In genomic region chrX:39613997-39614679, GRCh38 we compare ENCODE assay signal across 8 cellular contexts.
A peak's percentile ranks its signal among the peaks of the same experiment; 100 is the strongest.
DNase-seq lines count a peak whose midpoint lies in the region; ATAC-seq and TF ChIP-seq lines count a peak whose summit lies in the region.

No MANE protein-coding gene starts in this region.

- H3K9me3 ChIP-seq in esophagus squamous epithelium (no peaks in the 10 kb centered on the region), adrenal gland (replicated peaks in 1 of 3) (no peaks in the 10 kb centered on the region)

- intact Hi-C loops in esophagus squamous epithelium (cut with DNase I): no loop called here
- intact Hi-C loops in adrenal gland (cut with DNase I): no loop called here

- H3K4me1 ChIP-seq in esophagus squamous epithelium (peaks cover 0 to 14% (median 4%) of the 10 kb centered on the region in 3 donors), adrenal gland (replicated peaks in 1 of 2) (no peaks in the 10 kb centered on the region)

- H3K27me3 ChIP-seq in esophagus squamous epithelium: no peaks in the 10 kb centered on the region
- H3K27me3 ChIP-seq in adrenal gland: peaks cover 57% of the 10 kb centered on the region

- H3K36me3 ChIP-seq in esophagus squamous epithelium (no peaks in the 10 kb centered on the region), adrenal gland (replicated peaks in 1 of 2) (no peaks in the 10 kb centered on the region)

- H3K4me3 ChIP-seq in GM12875 (ENCODE audit: low read depth, low read length): peak overlapping the region; percentile 21
- peak overlapping the region in 3 of 4 donors; percentile 24 to 57 (median 32) for H3K4me3 ChIP-seq in esophagus squamous epithelium
- no peak overlapping the region for H3K4me3 ChIP-seq in adrenal gland

- peaks cover 17% of the 10 kb centered on the region for H3K4me1 Mint-ChIP-seq in activated CD4-positive, alpha-beta T cell treated with anti-CD3 and anti-CD28 coated beads, Interleukin-2, amount 10 ng/mL, durations not matched to agents 7 days and 5 days

- H3K27ac Mint-ChIP-seq in activated CD4-positive, alpha-beta T cell treated with anti-CD3 and anti-CD28 coated beads, Interleukin-2, amount 10 ng/mL, durations not matched to agents 7 days and 5 days: peak overlapping the region; percentile 77

- POLR2A ChIA-PET in activated CD4-positive, alpha-beta T cell treated with anti-CD3 and anti-CD28 coated beads, Interleukin-2, amount 10 ng/mL, durations not matched to agents 7 days and 5 days (lab: Charles Lee): no interaction called here

- CTCF ChIA-PET in activated CD4-positive, alpha-beta T cell treated with anti-CD3 and anti-CD28 coated beads, Interleukin-2, amount 10 ng/mL, durations not matched to agents 7 days and 5 days (lab: Charles Lee): no interaction called here

- H3K27ac ChIP-seq in esophagus squamous epithelium: no peak overlapping the region
- H3K27ac ChIP-seq in adrenal gland: no peak overlapping the region

- TF ChIP-seq CTCF in GM12875 (IDR thresholded peaks at IDR 0.05; ENCODE audit: borderline replicate concordance, insufficient read depth, low read depth, low read length) (no peak), esophagus squamous epithelium (IDR thresholded peaks at IDR 0.05) (no peak), adrenal gland (IDR thresholded peaks at IDR 0.05) (no peak)

- peaks cover 5% of the 10 kb centered on the region for H3K9me3 Mint-ChIP-seq in activated CD4-positive, alpha-beta T cell treated with anti-CD3 and anti-CD28 coated beads, Interleukin-2, amount 10 ng/mL, durations not matched to agents 7 days and 5 days

- TF ChIP-seq POLR2A in esophagus squamous epithelium (IDR thresholded peaks at IDR 0.05): no peak
- no peak for TF ChIP-seq POLR2A in adrenal gland (IDR thresholded peaks at IDR 0.05)

- DNase-seq in activated CD4-positive, alpha-beta T cell treated with anti-CD3 and anti-CD28 coated beads, Interleukin-2, amount 10 ng/mL, durations not matched to agents 7 days and 5 days: peak; percentile 17
- no peak for DNase-seq in esophagus squamous epithelium (lab: John Stamatoyannopoulos, UW)
- peak; percentile 75 for DNase-seq in stimulated activated CD4-positive, alpha-beta T cell treated with anti-CD3 and anti-CD28 coated beads, Interleukin-2, amount 100 ng/mL, for 4 hours (ENCODE audit: low read depth)
- DNase-seq in 8988T: no peak
- no peak for DNase-seq in NOMO-1 (lab: John Stamatoyannopoulos, UW; ENCODE audit: unreplicated experiment in 2 of 2)
- DNase-seq in adrenal gland: no peak

- 9 to 33% methylated on average over 15 of the region's 23 CpGs for WGBS in esophagus squamous epithelium, 2 donors
- 20 to 29% (median 26%) methylated on average over 15 to 23 of the region's 23 CpGs for WGBS in adrenal gland, 4 donors

- no peaks in the 10 kb centered on the region for H3K27me3 Mint-ChIP-seq in activated CD4-positive, alpha-beta T cell treated with anti-CD3 and anti-CD28 coated beads, Interleukin-2, amount 10 ng/mL, durations not matched to agents 7 days and 5 days

- peak; percentile 66 for ATAC-seq in HG03439 (IDR thresholded peaks at IDR 0.05; ENCODE audit: unreplicated experiment)

- peak overlapping the region; percentile 74 for H3K4me3 Mint-ChIP-seq in activated CD4-positive, alpha-beta T cell treated with anti-CD3 and anti-CD28 coated beads, Interleukin-2, amount 10 ng/mL, durations not matched to agents 7 days and 5 days

- H3K36me3 Mint-ChIP-seq in activated CD4-positive, alpha-beta T cell treated with anti-CD3 and anti-CD28 coated beads, Interleukin-2, amount 10 ng/mL, durations not matched to agents 7 days and 5 days (ENCODE audit: low read depth): no peaks in the 10 kb centered on the region

Comparison
In these comparisons a context has a peak if more than half of its experiments do, and no peak if none do; other contexts are left out.
1. H3K4me3 ChIP-seq: peak in GM12875 (single experiment) and esophagus squamous epithelium (3 of 4); none in adrenal gland (0 of 4).
2. DNase-seq: peak in activated CD4-positive, alpha-beta T cell treated with anti-CD3 and anti-CD28 coated beads, Interleukin-2, amount 10 ng/mL, durations not matched to agents 7 days and 5 days (single experiment) and stimulated activated CD4-positive, alpha-beta T cell treated with anti-CD3 and anti-CD28 coated beads, Interleukin-2, amount 100 ng/mL, for 4 hours (single experiment); none in esophagus squamous epithelium (single experiment), 8988T (single experiment), NOMO-1 (0 of 2) and adrenal gland (0 of 7).